15 cellular contexts compared by ENCODE assay signal in the genomic region with DNA sequence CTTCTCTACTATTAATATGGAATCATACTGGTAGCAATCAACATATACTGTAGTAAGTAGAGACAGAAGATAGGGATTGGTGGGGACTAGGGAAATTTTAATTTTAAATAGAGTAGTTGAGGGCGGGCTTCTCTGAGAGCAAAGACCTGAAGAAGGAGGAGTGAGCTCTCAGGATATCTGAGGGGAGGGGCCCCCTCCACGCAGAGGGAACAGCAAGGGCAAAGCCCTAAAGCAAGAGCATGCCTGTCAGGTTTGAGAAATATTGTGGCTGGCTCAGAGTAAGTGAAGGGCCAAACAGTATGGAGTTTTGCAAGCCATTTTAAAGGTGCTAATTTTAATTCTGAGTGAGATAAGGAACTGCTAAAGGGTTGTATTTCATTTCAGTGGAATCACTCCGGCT.
A peak's percentile ranks its signal among the peaks of the same experiment; 100 is the strongest.
DNase-seq lines count a peak whose midpoint lies in the region; ATAC-seq and TF ChIP-seq lines count a peak whose summit lies in the region.
"Had no signal": no experiment of that assay in that cellular context is flagged by ENCODE, and none has a peak within 500 bp of the region (broad histone marks: within the 10 kb centered on the region; RNA-seq: fewer than 3 reads in every experiment).

No MANE protein-coding gene starts in this region.

- H3K4me1 ChIP-seq in A673 (ENCODE audit: insufficient read depth, low read length, poor library complexity, severe bottlenecking) (peaks cover 6% of the 10 kb centered on the region), lower lobe of right lung (no peaks in the 10 kb centered on the region), upper lobe of left lung (peaks cover 5 to 7% (median 5%) of the 10 kb centered on the region in 4 donors)
- H3K4me1 ChIP-seq: ascending aorta had no signal

- peak overlapping the region; percentile 47 for H3K27ac Mint-ChIP-seq in activated CD4-positive, alpha-beta T cell treated with anti-CD3 and anti-CD28 coated beads for 36 hours
- no peak overlapping the region for H3K27ac Mint-ChIP-seq in activated CD4-positive, alpha-beta T cell treated with anti-CD3 and anti-CD28 coated beads, Interleukin-2, amount 10 ng/mL, durations not matched to agents 7 days and 5 days
- H3K27ac Mint-ChIP-seq: T-helper 1 cell treated with Interleukin-12 subunit alpha and Interleukin-12 subunit beta and Interleukin-4 antibody, amounts not matched to agents 30 μg/mL and 1 μg/mL, for 36 hours had no signal

- no peaks in the 10 kb centered on the region for H3K9me3 ChIP-seq in A673 (ENCODE audit: low read depth, low read length, poor library complexity, severe bottlenecking)
- no peaks in the 10 kb centered on the region for H3K9me3 ChIP-seq in SK-N-MC (ENCODE audit: low read depth, low read length)
- H3K9me3 ChIP-seq in lower lobe of right lung: no peaks in the 10 kb centered on the region
- no peaks in the 10 kb centered on the region for H3K9me3 ChIP-seq in upper lobe of left lung
- H3K9me3 ChIP-seq: ascending aorta, heart right ventricle, spleen, uterus had no signal

- H3K27ac ChIP-seq in A673 (ENCODE audit: low read depth, low read length, poor library complexity, severe bottlenecking) (peak overlapping the region; percentile 39), SK-N-MC (peak overlapping the region; percentile 79), lower lobe of right lung (no peak overlapping the region), upper lobe of left lung (peak overlapping the region in 1 of 4 donors; percentile 26)
- H3K27ac ChIP-seq: ascending aorta had no signal

- POLR2A ChIA-PET in activated CD4-positive, alpha-beta T cell treated with anti-CD3 and anti-CD28 coated beads for 36 hours (lab: Charles Lee): no interaction called here
- POLR2A ChIA-PET in activated CD4-positive, alpha-beta T cell treated with anti-CD3 and anti-CD28 coated beads, Interleukin-2, amount 10 ng/mL, durations not matched to agents 7 days and 5 days (lab: Charles Lee): no interaction called here
- POLR2A ChIA-PET in A673 (lab: Charles Lee; ENCODE audit: low non-redundant PET): no interaction called here

- H3K9me3 Mint-ChIP-seq in activated CD4-positive, alpha-beta T cell treated with anti-CD3 and anti-CD28 coated beads for 36 hours (ENCODE audit: low read depth): no peaks in the 10 kb centered on the region
- no peaks in the 10 kb centered on the region for H3K9me3 Mint-ChIP-seq in activated CD4-positive, alpha-beta T cell treated with anti-CD3 and anti-CD28 coated beads, Interleukin-2, amount 10 ng/mL, durations not matched to agents 7 days and 5 days
- H3K9me3 Mint-ChIP-seq: naive B cell; T-helper 1 cell treated with Interleukin-12 subunit alpha and Interleukin-12 subunit beta and Interleukin-4 antibody, amounts not matched to agents 30 μg/mL and 1 μg/mL, for 36 hours had no signal

- H3K4me3 ChIP-seq in A673 (ENCODE audit: low read depth, low read length, poor library complexity, severe bottlenecking) (no peak overlapping the region), SK-N-MC (no peak overlapping the region), lower lobe of right lung (no peak overlapping the region), upper lobe of left lung (no peak overlapping the region)
- H3K4me3 ChIP-seq: ascending aorta, heart right ventricle, spleen, uterus had no signal

- DNase-seq in activated CD4-positive, alpha-beta T cell treated with anti-CD3 and anti-CD28 coated beads for 36 hours: no peak
- no peak for DNase-seq in activated CD4-positive, alpha-beta T cell treated with anti-CD3 and anti-CD28 coated beads, Interleukin-2, amount 10 ng/mL, durations not matched to agents 7 days and 5 days
- DNase-seq in A673 (ENCODE audit: low spot score) (peak; percentile 4), SK-N-MC (ENCODE audit: low read depth, low spot score) (no peak), lower lobe of right lung (no peak), posterior vena cava (ENCODE audit: low spot score) (no peak), upper lobe of left lung (no peak)
- DNase-seq: activated gamma-delta T cell had no signal

- H3K9ac ChIP-seq in SK-N-MC (ENCODE audit: insufficient read length): peak overlapping the region; percentile 32

- no peak for TF ChIP-seq EP300 in upper lobe of left lung (IDR thresholded peaks at IDR 0.05)

- H3K27me3 ChIP-seq in A673 (replicated peaks; ENCODE audit: insufficient read depth, low read depth, low read length, poor library complexity) (no peaks in the 10 kb centered on the region), lower lobe of right lung (ENCODE audit: low read depth) (no peaks in the 10 kb centered on the region), upper lobe of left lung (no peaks in the 10 kb centered on the region)
- H3K27me3 ChIP-seq: ascending aorta, heart right ventricle, spleen, uterus had no signal

- TF ChIP-seq POLR2A in upper lobe of left lung (IDR thresholded peaks at IDR 0.05): no peak

- intact Hi-C loops in activated CD4-positive, alpha-beta T cell treated with anti-CD3 and anti-CD28 coated beads for 36 hours (cut with DNase I, micrococcal nuclease): loop anchor here in 1 of 2 experiments (10.0 kb wide), 1 partner anchor 257 kb away; no protein-coding TSS in a partner anchor
- intact Hi-C loops in A673 (cut with micrococcal nuclease; ENCODE audit: unreplicated experiment) (loop anchor here (5.0 kb wide), 2 partner anchors 64 to 349 kb away; partner anchors contain the start of gene PCNX1), lower lobe of right lung (cut with DNase I) (no loop called here), posterior vena cava (cut with DNase I) (loop anchor here (5.0 to 10.0 kb wide), 3 partner anchors 64 to 147 kb away; partner anchors contain the start of gene PCNX1 (in 1 of the 2))

- no peak for ATAC-seq in activated CD4-positive, alpha-beta T cell treated with anti-CD3 and anti-CD28 coated beads for 36 hours
- ATAC-seq in lower lobe of right lung (peak; percentile 30 to 48), HG02763 (IDR thresholded peaks at IDR 0.05; ENCODE audit: unreplicated experiment) (no peak), upper lobe of left lung (ENCODE audit: low FRiP score in 2 of 2) (no peak)

- H3K27me3 Mint-ChIP-seq in activated CD4-positive, alpha-beta T cell treated with anti-CD3 and anti-CD28 coated beads for 36 hours: no peaks in the 10 kb centered on the region
- H3K27me3 Mint-ChIP-seq in activated CD4-positive, alpha-beta T cell treated with anti-CD3 and anti-CD28 coated beads, Interleukin-2, amount 10 ng/mL, durations not matched to agents 7 days and 5 days: no peaks in the 10 kb centered on the region
- H3K27me3 Mint-ChIP-seq: naive B cell had no signal

- peaks cover 19% of the 10 kb centered on the region for H3K36me3 Mint-ChIP-seq in activated CD4-positive, alpha-beta T cell treated with anti-CD3 and anti-CD28 coated beads for 36 hours (ENCODE audit: low read depth)
- peaks cover 13% of the 10 kb centered on the region for H3K36me3 Mint-ChIP-seq in activated CD4-positive, alpha-beta T cell treated with anti-CD3 and anti-CD28 coated beads, Interleukin-2, amount 10 ng/mL, durations not matched to agents 7 days and 5 days (ENCODE audit: low read depth)

- WGBS in upper lobe of left lung, 2 donors: 55 to 69% methylated on average over 3 of the region's 3 CpGs

- CTCF ChIA-PET in activated CD4-positive, alpha-beta T cell treated with anti-CD3 and anti-CD28 coated beads for 36 hours (lab: Charles Lee): interaction anchor here (0.5 to 2.7 kb wide), 3 partner anchors 65 to 802 kb away, joined by 3 to 16 read pairs (median 5); no protein-coding TSS in a partner anchor
- CTCF ChIA-PET in activated CD4-positive, alpha-beta T cell treated with anti-CD3 and anti-CD28 coated beads, Interleukin-2, amount 10 ng/mL, durations not matched to agents 7 days and 5 days (lab: Charles Lee): no interaction called here
- CTCF ChIA-PET in A673 (lab: Charles Lee): interaction anchor here (2.2 kb wide), 1 partner anchor 64 kb away, joined by 6 read pairs; the partner anchor contains the start of gene PCNX1

- BruUV-seq in A673 (replicated peaks; lab: Mats Ljungman, UMichigan): no TSS peak

- no peak overlapping the region for H3K4me3 Mint-ChIP-seq in activated CD4-positive, alpha-beta T cell treated with anti-CD3 and anti-CD28 coated beads for 36 hours
- H3K4me3 Mint-ChIP-seq in activated CD4-positive, alpha-beta T cell treated with anti-CD3 and anti-CD28 coated beads, Interleukin-2, amount 10 ng/mL, durations not matched to agents 7 days and 5 days: no peak overlapping the region
- H3K4me3 Mint-ChIP-seq: naive B cell; T-helper 1 cell treated with Interleukin-12 subunit alpha and Interleukin-12 subunit beta and Interleukin-4 antibody, amounts not matched to agents 30 μg/mL and 1 μg/mL, for 36 hours had no signal

- H3K4me1 Mint-ChIP-seq in activated CD4-positive, alpha-beta T cell treated with anti-CD3 and anti-CD28 coated beads for 36 hours: peaks cover 28% of the 10 kb centered on the region
- H3K4me1 Mint-ChIP-seq in activated CD4-positive, alpha-beta T cell treated with anti-CD3 and anti-CD28 coated beads, Interleukin-2, amount 10 ng/mL, durations not matched to agents 7 days and 5 days: peaks cover 19% of the 10 kb centered on the region

- TF ChIP-seq CTCF in A673 (conservative IDR thresholded peaks at IDR 0.05; ENCODE audit: low read depth, low read length): no peak
- no peak for TF ChIP-seq CTCF in lower lobe of right lung (IDR thresholded peaks at IDR 0.05)
- no peak for TF ChIP-seq CTCF in upper lobe of left lung (IDR thresholded peaks at IDR 0.05)

- H3K36me3 ChIP-seq in A673 (ENCODE audit: insufficient read depth, low read length, poor library complexity, severe bottlenecking) (peaks cover 4% of the 10 kb centered on the region), SK-N-MC (ENCODE audit: insufficient read depth, low read length) (peaks cover 13% of the 10 kb centered on the region; the same call in 1 of the 2 replicates), lower lobe of right lung (peaks cover 29% of the 10 kb centered on the region), upper lobe of left lung (peaks cover 0 to 21% (median 6%) of the 10 kb centered on the region in 4 donors)
- H3K36me3 ChIP-seq: uterus had no signal

Comparison
In these comparisons a context has a peak if more than half of its experiments do, and no peak if none do; other contexts are left out.
1. ATAC-seq: peak in lower lobe of right lung (2 of 2); none in activated CD4-positive, alpha-beta T cell treated with anti-CD3 and anti-CD28 coated beads for 36 hours (single experiment), HG02763 (single experiment) and upper lobe of left lung (0 of 2).